28 cellular contexts compared by ENCODE assay signal in the genomic region with DNA sequence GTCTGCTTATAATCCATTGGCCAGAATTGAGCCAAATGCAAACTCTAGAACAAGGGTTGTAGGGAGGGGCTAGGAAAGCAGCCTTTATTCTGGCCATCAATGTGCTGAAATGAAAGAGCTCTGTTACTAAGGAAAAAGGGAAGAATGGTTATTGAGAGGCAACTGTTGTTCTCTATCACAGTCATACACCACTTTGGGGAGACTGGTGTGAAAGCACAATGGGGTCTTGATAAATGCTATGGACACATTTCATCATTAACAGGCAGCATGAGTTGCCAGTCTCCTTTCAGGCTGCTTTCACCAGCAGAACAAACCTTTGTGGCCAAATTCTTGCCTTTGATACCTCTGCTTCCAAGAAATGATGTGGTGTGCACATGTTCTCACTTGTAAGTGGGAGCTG.
DNase-seq lines count a peak whose midpoint lies in the region; ATAC-seq, FAIRE-seq and TF ChIP-seq lines count a peak whose summit lies in the region.
"Had no signal": no experiment of that assay in that cellular context is flagged by ENCODE, and none has a peak within 500 bp of the region (broad histone marks: within the 10 kb centered on the region; RNA-seq: fewer than 3 reads in every experiment).

No MANE protein-coding gene starts in this region.

- no peak for ATAC-seq in HepG2
- no peak for ATAC-seq in right lobe of liver
- no peak for ATAC-seq in HG03159 (IDR thresholded peaks at IDR 0.05; ENCODE audit: unreplicated experiment)
- ATAC-seq: HCT116, Panc1 had no signal

- no peak overlapping the region for H4K8ac ChIP-seq in mesenchymal stem cell (ENCODE audit: low read length)

- intact Hi-C loops in HepG2 (cut with micrococcal nuclease; ENCODE audit: unreplicated experiment) (no loop called here), right lobe of liver (cut with DNase I) (no loop called here)

- in situ Hi-C loops in HepG2 (cut with HindIII; ENCODE audit: extremely low pct_ligation_motif_present, low pct_unique_long_range_greater_than_20kb) = no loop called here

- no peak overlapping the region for H4K91ac ChIP-seq in mesenchymal stem cell (ENCODE audit: low read length)

- no peak for TF ChIP-seq RAD21 in HepG2 (CRISPR knock-in tag; IDR thresholded peaks at IDR 0.05)

- no peaks in the 10 kb centered on the region for H3K79me2 ChIP-seq in HepG2 (ENCODE audit: insufficient read depth, low read length)

- no peak overlapping the region for H2BK5ac ChIP-seq in mesenchymal stem cell (ENCODE audit: low read depth, low read length, poor library complexity, severe bottlenecking)

- H3K27me3 ChIP-seq in HepG2 (ENCODE audit: control insufficient read depth in 1 of 2, insufficient read depth in 2 of 2, low read length in 2 of 2) (no peaks in the 10 kb centered on the region), right lobe of liver (no peaks in the 10 kb centered on the region), mesenchymal stem cell (ENCODE audit: control insufficient read depth in 1 of 2, insufficient read depth in 1 of 2, low read length in 2 of 2) (no peaks in the 10 kb centered on the region)
- H3K27me3 ChIP-seq: BE2C had no signal

- TF ChIP-seq POLR2A in HepG2 (IDR thresholded peaks at IDR 0.05; ENCODE audit: insufficient read depth in 1 of 2, low read depth in 2 of 2, low read length in 2 of 2) = no peak
- no peak for TF ChIP-seq POLR2A in right lobe of liver (IDR thresholded peaks at IDR 0.05)

- H2BK120ac ChIP-seq in mesenchymal stem cell (ENCODE audit: low read depth, low read length) = no peak overlapping the region

- no peak overlapping the region for H2BK12ac ChIP-seq in mesenchymal stem cell (ENCODE audit: low read length in 2 of 2)

- no peak overlapping the region for H3K18ac ChIP-seq in mesenchymal stem cell (ENCODE audit: low read depth in 1 of 2, low read length in 2 of 2)

- H3K9me3 ChIP-seq in HepG2 (ENCODE audit: low read length) = no peaks in the 10 kb centered on the region
- H3K9me3 ChIP-seq in right lobe of liver = no peaks in the 10 kb centered on the region
- H3K9me3 ChIP-seq in mesenchymal stem cell (ENCODE audit: control insufficient read depth, low read length) = no peaks in the 10 kb centered on the region
- H3K9me3 ChIP-seq: BE2C had no signal

- no peak for TF ChIP-seq CTCF in HepG2 (CRISPR knock-in tag; IDR thresholded peaks at IDR 0.05)
- no peak for TF ChIP-seq CTCF in right lobe of liver (IDR thresholded peaks at IDR 0.05)

- H3K79me1 ChIP-seq in mesenchymal stem cell (replicated peaks; ENCODE audit: low read length, poor library complexity, severe bottlenecking) = no peaks in the 10 kb centered on the region

- no peak overlapping the region for H3K4ac ChIP-seq in mesenchymal stem cell (ENCODE audit: low read depth in 1 of 2, low read length in 2 of 2)

- FAIRE-seq in HepG2 (lab: Jason Lieb, UNC) = no peak
- FAIRE-seq: GM12891, H1 had no signal

- H3K9ac ChIP-seq in HepG2 (ENCODE audit: insufficient read depth, low read depth, low read length) (no peak overlapping the region), mesenchymal stem cell (ENCODE audit: low read length) (no peak overlapping the region)

- H3K4me3 ChIP-seq in HepG2 (replicated peaks in 1 of 3; ENCODE audit: insufficient read depth in 1 of 3, low read depth in 2 of 3, low read length in 3 of 3) (no peak overlapping the region), right lobe of liver (no peak overlapping the region), mesenchymal stem cell (ENCODE audit: insufficient read depth in 1 of 2, low read depth in 1 of 2, low read length in 2 of 2) (no peak overlapping the region)

- H3K14ac ChIP-seq in mesenchymal stem cell (ENCODE audit: low read length in 2 of 2) = no peak overlapping the region

- no peak overlapping the region for H2AFZ ChIP-seq in HepG2 (ENCODE audit: low read length)
- no peak overlapping the region for H2AFZ ChIP-seq in mesenchymal stem cell (ENCODE audit: low read depth, low read length)

- H3K27ac ChIP-seq in HepG2 (ENCODE audit: extremely low read length, insufficient read depth, low read length) (peak overlapping the region; percentile 48), right lobe of liver (no peak overlapping the region), mesenchymal stem cell (ENCODE audit: low read length, poor library complexity, severe bottlenecking) (no peak overlapping the region)
- H3K27ac ChIP-seq: 22Rv1, RWPE1 had no signal

- POLR2A ChIA-PET in HepG2 (lab: Yijun Ruan, JAX) = interaction anchor here (0.9 kb wide), 1 partner anchor 63 kb away, joined by 3 read pairs; no protein-coding TSS in a partner anchor

- CTCF ChIA-PET in HepG2 (lab: Yijun Ruan, JAX; ENCODE audit: low intra/inter-chr PET ratio, low total read pairs) = no interaction called here

- no peak for TF ChIP-seq EP300 in HepG2 (IDR thresholded peaks at IDR 0.05; ENCODE audit: low read depth in 2 of 2, low read length in 2 of 2)
- no peak for TF ChIP-seq EP300 in HepG2 (CRISPR knock-in tag; IDR thresholded peaks at IDR 0.05; ENCODE audit: borderline replicate concordance)

- peaks cover 51% of the 10 kb centered on the region for H3K4me1 ChIP-seq in HepG2 (ENCODE audit: insufficient read depth, low read length)
- H3K4me1 ChIP-seq in right lobe of liver = peaks cover 0 to 47% (median 9%) of the 10 kb centered on the region in 4 donors
- peaks cover 1% of the 10 kb centered on the region for H3K4me1 ChIP-seq in mesenchymal stem cell (ENCODE audit: control insufficient read depth, insufficient read depth, low read depth, low read length)
- H3K4me1 ChIP-seq: BE2C had no signal

- no peak overlapping the region for H3K4me2 ChIP-seq in HepG2 (ENCODE audit: low read depth, low read length)
- H3K4me2 ChIP-seq in mesenchymal stem cell (ENCODE audit: low read length, poor library complexity, severe bottlenecking) = no peak overlapping the region

- DNase-seq in HepG2 (ENCODE audit: low spot score) (no peak), right lobe of liver (no peak), islet precursor cell (peak; percentile 9), pons (ENCODE audit: low spot score) (peak; percentile 96), NAMALWA (ENCODE audit: low spot score) (no peak), mesenchymal stem cell (no peak), T-helper 2 cell (no peak)
- DNase-seq: BE2C; CD8-positive, alpha-beta memory T cell; DMS79 treated with DMSO at 0.1 percent for 48 hours; GF-D8; Karpas-422; NCI-H1092 treated with DMSO at 0.1 percent for 48 hours; NCI-H1436; NCI-H187; NCI-H2081 treated with DMSO at 0.1 percent for 48 hours; NCI-H2171; NCI-H226; NCI-H510A; NCI-H69; SHP77 treated with DMSO at 0.1 percent for 48 hours had no signal

- no peak overlapping the region for H2AK5ac ChIP-seq in mesenchymal stem cell (ENCODE audit: low read length, severe bottlenecking)

- H4K20me1 ChIP-seq in HepG2 (ENCODE audit: insufficient read depth, low read length) = no peaks in the 10 kb centered on the region

- no peak overlapping the region for H2BK15ac ChIP-seq in mesenchymal stem cell (ENCODE audit: low read depth, poor library complexity, severe bottlenecking)

- H3K36me3 ChIP-seq in HepG2 (replicated peaks in 1 of 2; ENCODE audit: control insufficient read depth in 1 of 2, insufficient read depth in 2 of 2, low read length in 2 of 2) (no peaks in the 10 kb centered on the region), right lobe of liver (no peaks in the 10 kb centered on the region), mesenchymal stem cell (ENCODE audit: control insufficient read depth in 1 of 2, insufficient read depth in 2 of 2, low read depth in 1 of 2, low read length in 2 of 2) (peaks cover 6 to 7% of the 10 kb centered on the region in 2 experiments)
- H3K36me3 ChIP-seq: BE2C had no signal

- no peak overlapping the region for H3K23ac ChIP-seq in mesenchymal stem cell (ENCODE audit: low read length in 2 of 2)

- no TSS peak for BruUV-seq in HepG2 (replicated peaks; lab: Mats Ljungman, UMichigan)

TF ChIP-seq in HepG2, 621 proteins besides CTCF, POLR2A, EP300 and RAD21:
- no peak for TF ChIP-seq KLF9 (CRISPR knock-in tag; IDR thresholded peaks at IDR 0.05; ENCODE audit: low read depth)
- 0 out of 2 replicates have a peak, but pooled peaks have one; percentile 38 for TF ChIP-seq ZNF75D (CRISPR knock-in tag; IDR thresholded peaks at IDR 0.05; ENCODE audit: borderline replicate concordance)
- TF ChIP-seq, protein P1, sequence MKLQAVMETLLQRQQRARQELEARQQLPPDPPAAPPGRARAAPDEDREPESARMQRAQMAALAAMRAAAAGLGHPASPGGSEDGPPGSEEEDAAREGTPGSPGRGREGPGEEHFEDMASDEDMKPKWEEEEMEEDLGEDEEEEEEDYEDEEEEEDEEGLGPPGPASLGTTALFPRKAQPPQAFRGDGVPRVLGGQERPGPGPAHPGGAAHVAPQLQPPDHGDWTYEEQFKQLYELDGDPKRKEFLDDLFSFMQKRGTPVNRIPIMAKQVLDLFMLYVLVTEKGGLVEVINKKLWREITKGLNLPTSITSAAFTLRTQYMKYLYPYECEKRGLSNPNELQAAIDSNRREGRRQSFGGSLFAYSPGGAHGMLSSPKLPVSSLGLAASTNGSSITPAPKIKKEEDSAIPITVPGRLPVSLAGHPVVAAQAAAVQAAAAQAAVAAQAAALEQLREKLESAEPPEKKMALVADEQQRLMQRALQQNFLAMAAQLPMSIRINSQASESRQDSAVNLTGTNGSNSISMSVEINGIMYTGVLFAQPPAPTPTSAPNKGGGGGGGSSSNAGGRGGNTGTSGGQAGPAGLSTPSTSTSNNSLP (IDR thresholded peaks at IDR 0.05; ENCODE audit: low read depth, low read length) = no peak

Comparison
In these comparisons a context has a peak if more than half of its experiments do, and no peak if none do; other contexts are left out.
1. DNase-seq: peak in islet precursor cell (single experiment) and pons (single experiment); none in HepG2 (single experiment), right lobe of liver (0 of 3), NAMALWA (single experiment), mesenchymal stem cell (single experiment) and T-helper 2 cell (0 of 5).